ENCODE assay signal across 8 cellular contexts in the genomic region with DNA sequence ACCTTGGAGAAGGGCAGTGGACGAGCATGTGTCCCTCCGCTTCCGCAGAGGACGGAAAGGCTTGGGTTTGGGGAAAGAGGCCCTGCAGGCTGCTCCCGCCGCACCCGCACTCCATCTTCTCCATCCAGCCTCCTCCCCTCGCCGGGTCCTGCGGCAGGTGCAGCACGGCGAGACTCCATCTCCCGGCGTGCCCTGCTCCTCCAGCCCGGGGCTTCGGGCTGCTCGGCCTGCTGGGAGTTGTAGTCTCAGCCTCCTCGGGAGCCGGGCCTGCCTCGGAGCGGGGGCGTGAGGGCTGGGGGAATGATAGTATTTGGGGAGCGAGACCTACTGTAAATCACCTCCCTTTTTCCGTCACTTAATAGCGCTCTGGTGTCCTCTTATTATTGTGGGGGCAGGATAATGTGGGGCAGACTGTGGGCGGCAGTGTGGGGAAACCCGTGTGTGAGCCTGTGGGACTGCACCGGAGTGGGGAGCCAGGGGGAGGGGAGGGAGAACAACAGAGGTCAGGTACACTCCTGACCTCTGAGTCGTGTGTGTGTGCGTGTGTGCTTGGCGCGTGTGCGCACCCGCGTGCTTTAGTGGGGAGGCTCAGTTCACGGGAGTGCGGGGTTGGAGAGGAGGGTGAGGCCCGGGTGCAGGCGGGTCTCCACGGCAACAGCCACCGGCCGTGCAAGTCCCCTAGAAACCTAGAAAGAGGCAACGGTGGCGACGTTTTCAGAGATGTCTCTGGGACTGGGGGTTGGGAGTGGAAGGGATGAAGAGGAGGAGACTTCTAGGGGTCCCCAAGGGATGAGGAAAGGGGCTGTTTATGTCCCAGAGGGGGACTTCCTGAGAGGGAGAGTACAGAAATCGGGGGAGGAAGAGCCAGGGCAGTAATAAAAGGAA. TPM values are rescaled to one million over a fixed set of nuclear protein-coding genes. Genes with fewer than 3 reads are reported as not detected.
DNase-seq lines count a peak whose midpoint lies in the region; ATAC-seq and TF ChIP-seq lines count a peak whose summit lies in the region.

No MANE protein-coding gene starts in this region.

- H3K79me2 ChIP-seq in mammary epithelial cell (ENCODE audit: insufficient read depth, low read length): no peaks in the 10 kb centered on the region
- H3K79me2 ChIP-seq in smooth muscle cell (ENCODE audit: low read depth): no peaks in the 10 kb centered on the region

- no peaks in the 10 kb centered on the region for H3K36me3 Mint-ChIP-seq in immature natural killer cell

- peak overlapping the region; percentile 6 to 89 (median 64) for H3K27ac Mint-ChIP-seq in immature natural killer cell

- H3K9ac ChIP-seq in mammary epithelial cell (ENCODE audit: insufficient read depth, low read length) (no peak overlapping the region), smooth muscle cell (ENCODE audit: low read depth) (no peak overlapping the region)

- H2AFZ ChIP-seq in mammary epithelial cell (ENCODE audit: low read depth, low read length): peak overlapping the region; percentile 47
- H2AFZ ChIP-seq in smooth muscle cell (ENCODE audit: low read depth): peak overlapping the region; percentile 54

- H3K4me1 Mint-ChIP-seq in immature natural killer cell: peaks cover 9 to 12% of the 10 kb centered on the region in 2 donors

- TF ChIP-seq CTCF in WERI-Rb-1 (IDR thresholded peaks at IDR 0.05; ENCODE audit: low read depth, low read length): no peak
- no peak for TF ChIP-seq CTCF in mammary epithelial cell (conservative IDR thresholded peaks at IDR 0.05 in 1 of 2, IDR thresholded peaks at IDR 0.05 in 1 of 2; ENCODE audit: extremely low read depth in 1 of 2, insufficient read depth in 1 of 2, low read depth in 1 of 2, low read length in 2 of 2)
- TF ChIP-seq CTCF in smooth muscle cell (IDR thresholded peaks at IDR 0.05; ENCODE audit: borderline replicate concordance, insufficient read depth, poor library complexity, severe bottlenecking): no peak

- intact Hi-C loops in mammary epithelial cell (cut with micrococcal nuclease): no loop called here

- CTCF ChIA-PET in mammary epithelial cell (lab: Charles Lee; ENCODE audit: low non-redundant PET): no interaction called here

- in situ Hi-C loops in mammary epithelial cell (cut with MboI; ENCODE audit: low sequenced_read_pairs in 2 of 2): no loop called here

- DNase-seq in NCI-H2029 (lab: John Stamatoyannopoulos, UW): peak; percentile 81
- peak; percentile 91 for DNase-seq in WERI-Rb-1
- peak; percentile 27 for DNase-seq in mammary epithelial cell
- DNase-seq in immature natural killer cell: peak; percentile 59 to 66 (median 61)
- DNase-seq in smooth muscle cell (lab: John Stamatoyannopoulos, UW; ENCODE audit: unreplicated experiment): no peak

- no peaks in the 10 kb centered on the region for H3K9me3 Mint-ChIP-seq in immature natural killer cell

- H3K4me2 ChIP-seq in mammary epithelial cell (ENCODE audit: insufficient read depth, low read depth, low read length) (peak overlapping the region; percentile 79), smooth muscle cell (peak overlapping the region; percentile 90)

- no peaks in the 10 kb centered on the region for H3F3A ChIP-seq in smooth muscle cell (ENCODE audit: low read depth)

- H4K20me1 ChIP-seq in mammary epithelial cell (ENCODE audit: insufficient read depth, low read length) (no peaks in the 10 kb centered on the region), smooth muscle cell (ENCODE audit: low read depth) (no peaks in the 10 kb centered on the region)

- ATAC-seq in GM18502 (IDR thresholded peaks at IDR 0.05; ENCODE audit: poor library complexity, unreplicated experiment) (peak; percentile 85), HG02884 (IDR thresholded peaks at IDR 0.05; ENCODE audit: unreplicated experiment) (peak; percentile 77), GM18519 (IDR thresholded peaks at IDR 0.05; ENCODE audit: low FRiP score, unreplicated experiment) (no peak)

- dilution Hi-C loops in mammary epithelial cell (cut with HindIII; ENCODE audit: low sequenced_read_pairs): no loop called here

- H3K27ac ChIP-seq in WERI-Rb-1 (0 out of 2 replicates have a peak overlapping the region, but pooled peaks have one; percentile 2), mammary epithelial cell (ENCODE audit: insufficient read depth, low read depth, low read length) (no peak overlapping the region), smooth muscle cell (ENCODE audit: low read depth) (no peak overlapping the region)

- peaks cover 6 to 15% (median 11%) of the 10 kb centered on the region in 3 donors for H3K27me3 Mint-ChIP-seq in immature natural killer cell (ENCODE audit: low read depth in 3 of 3)

- H3K9me3 ChIP-seq in WERI-Rb-1 (ENCODE audit: severe bottlenecking): peaks cover 4% of the 10 kb centered on the region
- no peaks in the 10 kb centered on the region for H3K9me3 ChIP-seq in mammary epithelial cell (replicated peaks; ENCODE audit: insufficient read depth, low read length)
- H3K9me3 ChIP-seq in smooth muscle cell (replicated peaks; ENCODE audit: low read depth): no peaks in the 10 kb centered on the region

- H3K4me3 Mint-ChIP-seq in immature natural killer cell: peak overlapping the region in 4 of 5 donors; percentile 85 to 92 (median 87)

- 14% methylated on average over 15 of the region's 46 CpGs for WGBS in mammary epithelial cell (ENCODE audit: low coverage, missing lambda C conversion rate)
- WGBS in smooth muscle cell (ENCODE audit: low lambda C conversion rate): 4% methylated on average over 46 of the region's 46 CpGs

- H3K4me1 ChIP-seq in mammary epithelial cell (ENCODE audit: insufficient read depth, low read length) (peaks cover 7% of the 10 kb centered on the region), smooth muscle cell (ENCODE audit: low read depth) (peaks cover 10% of the 10 kb centered on the region)

- H3K36me3 ChIP-seq in WERI-Rb-1 (no peaks in the 10 kb centered on the region), mammary epithelial cell (ENCODE audit: insufficient read depth, low read length) (no peaks in the 10 kb centered on the region), smooth muscle cell (ENCODE audit: low read depth) (no peaks in the 10 kb centered on the region)

- H3K27me3 ChIP-seq in WERI-Rb-1 (ENCODE audit: insufficient read depth, low read depth, severe bottlenecking): peaks cover 33% of the 10 kb centered on the region
- peaks cover 18% of the 10 kb centered on the region for H3K27me3 ChIP-seq in mammary epithelial cell (ENCODE audit: insufficient read depth, low read length)
- peaks cover 83% of the 10 kb centered on the region for H3K27me3 ChIP-seq in smooth muscle cell (ENCODE audit: low read depth)

- BruUV-seq in mammary epithelial cell (replicated peaks; lab: Mats Ljungman, UMichigan): no TSS peak

- H3K4me3 ChIP-seq in WERI-Rb-1 (ENCODE audit: low read depth, low read length) (peak overlapping the region; percentile 60), mammary epithelial cell (replicated peaks in 1 of 3; ENCODE audit: insufficient read depth in 1 of 3, low read depth in 2 of 3, low read length in 3 of 3) (peak overlapping the region in 1 of 3 experiments; percentile 5), smooth muscle cell (peak overlapping the region; percentile 55)

RNA-seq across cellular contexts. Expression of a gene that starts 4.1 kb away (rescaled TPM):
- total RNA-seq in mammary epithelial cell (under 1 TPM in 1 of 2 donors, not detected in 1; under 0.01 TPM), smooth muscle cell (not detected in 2 replicates)
- polyA plus RNA-seq in mammary epithelial cell (not detected), immature natural killer cell (not detected), smooth muscle cell (0.17 TPM in 1 of 2 replicates, not detected in the other)
- not detected for polyA minus RNA-seq in mammary epithelial cell

RNA-seq across cellular contexts. Expression of a gene that starts 18.1 kb away (rescaled TPM):
- total RNA-seq in mammary epithelial cell (10 to 100 TPM; 55.2 to 56.9 TPM), smooth muscle cell (18.4 and 33.8 TPM in 2 replicates)
- polyA plus RNA-seq in mammary epithelial cell (112 TPM), immature natural killer cell (10 to 100 TPM; 23.7 to 36.8 (median 33.6) TPM), smooth muscle cell (82.1 and 82.4 TPM in 2 replicates)
- 24.8 TPM for polyA minus RNA-seq in mammary epithelial cell

RNA-seq across cellular contexts. Expression of a gene that starts 50.7 kb away (rescaled TPM):
- total RNA-seq in mammary epithelial cell (not detected), smooth muscle cell (not detected in 2 replicates)
- polyA plus RNA-seq in mammary epithelial cell (not detected), immature natural killer cell (not detected), smooth muscle cell (not detected in 2 replicates)
- polyA minus RNA-seq in mammary epithelial cell: not detected
